24 cellular contexts compared by ENCODE assay signal in genomic region chr12:105218434-105218833, GRCh38. TPM values are rescaled to one million over a fixed set of nuclear protein-coding genes. Genes with fewer than 3 reads are reported as not detected.
DNase-seq lines count a peak whose midpoint lies in the region; ATAC-seq and TF ChIP-seq lines count a peak whose summit lies in the region.
"Had no signal": no experiment of that assay in that cellular context is flagged by ENCODE, and none has a peak within 500 bp of the region (broad histone marks: within the 10 kb centered on the region; RNA-seq: fewer than 3 reads in every experiment).

No MANE protein-coding gene starts in this region.

- CTCF ChIA-PET in GM10248 (lab: Yijun Ruan, JAX) = interaction anchor here (0.7 to 5.7 kb wide), 4 partner anchors 8 to 165 kb away, joined by 3 to 22 read pairs (median 4); no protein-coding TSS in a partner anchor

- peak; percentile 38 for DNase-seq in Ammon's horn (ENCODE audit: low spot score)
- peak; percentile 37 for DNase-seq in NCI-H1694 treated with DMSO at 0.1 percent for 48 hours (lab: John Stamatoyannopoulos, UW)
- DNase-seq in left ventricle myocardium superior = peak; percentile 59
- DNase-seq in GM10248 (ENCODE audit: extremely low spot score) = no peak
- no peak for DNase-seq in KBM-7
- no peak for DNase-seq in stimulated activated CD4-positive, alpha-beta T cell treated with anti-CD3 and anti-CD28 coated beads, Interleukin-4, amount 100 ng/mL, for 4 hours
- DNase-seq: activated CD8-positive, alpha-beta memory T cell treated with anti-CD3 and anti-CD28 coated beads, Interleukin-2, amount 50 U/mL, for 48 hours; activated gamma-delta T cell; caudate nucleus; CD4-positive, CD25-positive, alpha-beta regulatory T cell; DMS153; effector CD4-positive, alpha-beta T cell; GF-D8; KG1; left lung; mucosa of descending colon; NCI-H1048; NCI-H2029 treated with DMSO at 0.1 percent for 48 hours; NCI-H526; SHP77 treated with DMSO at 0.1 percent for 48 hours; stimulated activated naive CD4-positive, alpha-beta T cell treated with Interleukin-2 at 50 U/mL for 16 hours had no signal

- no peaks in the 10 kb centered on the region for H3K9me3 ChIP-seq in skeletal muscle tissue (ENCODE audit: control insufficient read depth in 3 of 3, low read length in 3 of 3)
- H3K9me3 ChIP-seq: left lung, mucosa of descending colon had no signal

- TF ChIP-seq CTCF in GM10248 (IDR thresholded peaks at IDR 0.05; ENCODE audit: control extremely low read depth, extremely low read depth, low read depth, missing control alignments) = no peak

- peak overlapping the region; percentile 31 for H3K27ac ChIP-seq in skeletal muscle tissue (ENCODE audit: low read depth, low read length)

- H3K9ac ChIP-seq in skeletal muscle tissue (ENCODE audit: low read depth in 1 of 3, low read length in 3 of 3) = peak overlapping the region in 1 of 3 donors; percentile 57

- peak; percentile 71 for ATAC-seq in left ventricle myocardium superior
- no peak for ATAC-seq in HG03378 (IDR thresholded peaks at IDR 0.05; ENCODE audit: unreplicated experiment)
- ATAC-seq: esophagus mucosa, left lung, mucosa of descending colon had no signal

- H3K36me3 ChIP-seq in skeletal muscle tissue (ENCODE audit: control insufficient read depth in 3 of 3, insufficient read depth in 3 of 3, low read length in 3 of 3) = peaks cover 20 to 45% (median 20%) of the 10 kb centered on the region in 3 donors

- in situ Hi-C loops in KBM-7 (cut with MboI; ENCODE audit: low pct_unique_long_range_greater_than_20kb, low sequenced_read_pairs) = no loop called here

- H3K4me1 ChIP-seq in skeletal muscle tissue (ENCODE audit: control insufficient read depth in 3 of 3, insufficient read depth in 3 of 3, low read length in 3 of 3) = peaks cover 17 to 28% (median 22%) of the 10 kb centered on the region in 3 donors

- POLR2A ChIA-PET in GM10248 (lab: Yijun Ruan, JAX) = no interaction called here

- no peaks in the 10 kb centered on the region for H3K27me3 ChIP-seq in skeletal muscle tissue (ENCODE audit: control insufficient read depth in 3 of 3, insufficient read depth in 3 of 3, low read length in 3 of 3)
- H3K27me3 ChIP-seq: left lung had no signal

- intact Hi-C loops in left ventricle myocardium superior (cut with micrococcal nuclease) = no loop called here

- no peak overlapping the region for H3K4me3 ChIP-seq in skeletal muscle tissue (ENCODE audit: low read length in 3 of 3)
- H3K4me3 ChIP-seq: left lung, mucosa of descending colon had no signal

RNA-seq across cellular contexts. Expression of gene APPL2, which starts 17.5 kb away (rescaled TPM):
- total RNA-seq in left ventricle myocardium superior (16.2 TPM), skeletal muscle tissue (27.1 TPM)

Comparison
In these comparisons a context has a peak if more than half of its experiments do, and no peak if none do; other contexts are left out.
1. DNase-seq: peak in Ammon's horn (single experiment), NCI-H1694 treated with DMSO at 0.1 percent for 48 hours (single experiment) and left ventricle myocardium superior (single experiment); none in GM10248 (single experiment), KBM-7 (single experiment) and stimulated activated CD4-positive, alpha-beta T cell treated with anti-CD3 and anti-CD28 coated beads, Interleukin-4, amount 100 ng/mL, for 4 hours (0 of 2).